Comparison of ENCODE assay signal across 13 cellular contexts in genomic region chr2:146874260-146874658, GRCh38.
DNase-seq lines count a peak whose midpoint lies in the region; ATAC-seq, FAIRE-seq and TF ChIP-seq lines count a peak whose summit lies in the region.
"Had no signal": no experiment of that assay in that cellular context is flagged by ENCODE, and none has a peak within 500 bp of the region (broad histone marks: within the 10 kb centered on the region; RNA-seq: fewer than 3 reads in every experiment).

No MANE protein-coding gene starts in this region.

- in situ Hi-C loops in KBM-7 (cut with MboI; ENCODE audit: low pct_unique_long_range_greater_than_20kb, low sequenced_read_pairs): no loop called here

- no peak for ATAC-seq in effector memory CD8-positive, alpha-beta T cell (replicated peaks)
- ATAC-seq: T-helper 17 cell had no signal

- no peaks in the 10 kb centered on the region for H3K4me1 Mint-ChIP-seq in mesothelial cell of epicardium
- no peaks in the 10 kb centered on the region for H3K4me1 Mint-ChIP-seq in effector memory CD8-positive, alpha-beta T cell (ENCODE audit: low read depth in 2 of 2)
- H3K4me1 Mint-ChIP-seq: T-helper 17 cell had no signal

- DNase-seq in KBM-7: peak; percentile 3
- peak; percentile 0 for DNase-seq in adipocyte (ENCODE audit: low read depth)
- peak; percentile 14 for DNase-seq in iPS-NIHi11 (ENCODE audit: low spot score)
- no peak for DNase-seq in small intestine
- no peak for DNase-seq in mesothelial cell of epicardium (ENCODE audit: low spot score in 2 of 2, unreplicated experiment in 2 of 2)
- DNase-seq in NCI-H2029 treated with DMSO at 0.1 percent for 48 hours (lab: John Stamatoyannopoulos, UW): no peak
- DNase-seq in effector memory CD8-positive, alpha-beta T cell: no peak
- DNase-seq: activated T-cell treated with anti-CD3 and anti-CD28 coated beads, Interleukin-2, amount 50 U/mL, for 48 hours; effector CD4-positive, alpha-beta T cell; NCI-H345; T-helper 17 cell had no signal

- no peaks in the 10 kb centered on the region for H3K27me3 Mint-ChIP-seq in mesothelial cell of epicardium (ENCODE audit: low read depth)
- no peaks in the 10 kb centered on the region for H3K27me3 Mint-ChIP-seq in effector memory CD8-positive, alpha-beta T cell
- H3K27me3 Mint-ChIP-seq: T-helper 17 cell had no signal

- TF ChIP-seq CTCF in mesothelial cell of epicardium (IDR thresholded peaks at IDR 0.05; ENCODE audit: unreplicated experiment): no peak

- FAIRE-seq in small intestine (lab: Jason Lieb, UNC): no peak

- no peaks in the 10 kb centered on the region for H3K79me2 ChIP-seq in ACC112 (ENCODE audit: control insufficient read depth, insufficient read depth, low read length, unreplicated experiment)

- H3K4me3 Mint-ChIP-seq in mesothelial cell of epicardium: no peak overlapping the region
- no peak overlapping the region for H3K4me3 Mint-ChIP-seq in effector memory CD8-positive, alpha-beta T cell
- H3K4me3 Mint-ChIP-seq: T-helper 17 cell had no signal

- H3K27ac ChIP-seq in ACC112 (ENCODE audit: low read depth, low read length) (peak overlapping the region; percentile 61), small intestine (ENCODE audit: low read depth in 1 of 2, low read length in 1 of 2) (no peak overlapping the region)
- H3K27ac ChIP-seq: C4-2B had no signal

- H3K9me3 Mint-ChIP-seq in mesothelial cell of epicardium: no peaks in the 10 kb centered on the region
- peaks cover 6 to 7% of the 10 kb centered on the region in 2 donors for H3K9me3 Mint-ChIP-seq in effector memory CD8-positive, alpha-beta T cell

- H3K4me3 ChIP-seq in ACC112 (ENCODE audit: low read depth, low read length) (peak overlapping the region; percentile 13; the same call in 1 of the 2 replicates), adipocyte (ENCODE audit: low read length) (no peak overlapping the region), small intestine (ENCODE audit: low read depth in 1 of 2, low read length in 2 of 2) (no peak overlapping the region)

- H3K36me3 ChIP-seq in ACC112 (ENCODE audit: insufficient read depth, low read length) (no peaks in the 10 kb centered on the region), adipocyte (ENCODE audit: control insufficient read depth, insufficient read depth, low read length, severe bottlenecking) (no peaks in the 10 kb centered on the region), small intestine (ENCODE audit: control insufficient read depth in 2 of 2, insufficient read depth in 2 of 2, low read length in 2 of 2) (no peaks in the 10 kb centered on the region)

- H3K27ac Mint-ChIP-seq in mesothelial cell of epicardium: no peak overlapping the region
- no peak overlapping the region for H3K27ac Mint-ChIP-seq in effector memory CD8-positive, alpha-beta T cell
- H3K27ac Mint-ChIP-seq: T-helper 17 cell had no signal

- 45 to 68% (median 48%) methylated on average over 4 of the region's 4 CpGs for WGBS in small intestine, 3 donors

- H2AFZ ChIP-seq in ACC112 (ENCODE audit: low read length, unreplicated experiment): peak overlapping the region; percentile 11

- no peaks in the 10 kb centered on the region for H3K36me3 Mint-ChIP-seq in mesothelial cell of epicardium
- no peaks in the 10 kb centered on the region for H3K36me3 Mint-ChIP-seq in effector memory CD8-positive, alpha-beta T cell (ENCODE audit: insufficient read depth)

- H3K9me3 ChIP-seq in adipocyte (ENCODE audit: control insufficient read depth, low read length) (no peaks in the 10 kb centered on the region), small intestine (ENCODE audit: control insufficient read depth, low read depth) (no peaks in the 10 kb centered on the region)

- no peak overlapping the region for H3K9ac ChIP-seq in adipocyte (ENCODE audit: low read length)

- H3K4me1 ChIP-seq in ACC112 (ENCODE audit: control insufficient read depth, insufficient read depth, low read length, unreplicated experiment): peaks cover 33% of the 10 kb centered on the region
- H3K4me1 ChIP-seq in adipocyte (ENCODE audit: control insufficient read depth, insufficient read depth, low read length): no peaks in the 10 kb centered on the region
- no peaks in the 10 kb centered on the region for H3K4me1 ChIP-seq in small intestine (ENCODE audit: control insufficient read depth in 2 of 2, insufficient read depth in 1 of 2, low read depth in 1 of 2, low read length in 1 of 2)

- no peaks in the 10 kb centered on the region for H3K27me3 ChIP-seq in ACC112 (ENCODE audit: insufficient read depth, low read length)
- no peaks in the 10 kb centered on the region for H3K27me3 ChIP-seq in adipocyte (replicated peaks; ENCODE audit: control insufficient read depth, insufficient read depth, low read length)
- no peaks in the 10 kb centered on the region for H3K27me3 ChIP-seq in small intestine (ENCODE audit: control insufficient read depth in 2 of 2, insufficient read depth in 2 of 2, low read length in 2 of 2)

Comparison
In these comparisons a context has a peak if more than half of its experiments do, and no peak if none do; other contexts are left out.
1. DNase-seq: peak in KBM-7 (single experiment), adipocyte (single experiment) and iPS-NIHi11 (single experiment); none in small intestine (single experiment), mesothelial cell of epicardium (0 of 2), NCI-H2029 treated with DMSO at 0.1 percent for 48 hours (single experiment) and effector memory CD8-positive, alpha-beta T cell (0 of 3).